7 cellular contexts compared by ENCODE assay signal in the genomic region with DNA sequence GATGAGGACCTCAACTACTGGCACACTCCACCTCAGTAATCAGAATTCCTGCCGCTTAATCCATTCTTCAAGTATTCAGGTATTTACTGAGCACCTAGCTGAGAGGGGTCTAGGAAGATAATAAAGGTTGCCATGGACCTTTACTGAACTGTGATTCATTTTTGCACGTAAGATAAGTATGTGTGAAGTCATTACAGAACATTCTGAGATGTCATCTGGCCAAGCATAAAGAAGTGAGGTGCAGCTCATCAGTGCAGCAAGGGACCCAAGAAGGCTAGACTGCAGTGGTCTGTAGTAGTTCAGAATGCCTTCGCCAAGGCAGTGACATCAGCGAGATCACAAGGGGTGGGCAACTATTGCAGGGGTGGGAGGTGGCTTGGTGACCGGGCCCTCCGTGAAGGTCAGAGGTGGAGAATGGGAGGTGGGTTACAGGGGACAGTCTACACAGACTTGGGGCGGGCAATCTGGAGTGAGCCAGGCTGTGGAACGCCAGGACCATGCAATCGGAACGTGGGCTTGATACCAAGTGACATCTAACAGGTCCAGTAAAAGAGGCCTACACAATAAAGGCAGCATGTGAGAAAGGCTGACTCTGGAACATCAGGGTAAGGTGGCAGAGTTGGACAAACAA.
DNase-seq lines count a peak whose midpoint lies in the region; ATAC-seq and TF ChIP-seq lines count a peak whose summit lies in the region.

No MANE protein-coding gene starts in this region.

- H3K4me1 ChIP-seq in left lung: peaks cover 27 to 85% of the 10 kb centered on the region in 2 donors
- H3K4me1 ChIP-seq in stomach smooth muscle (ENCODE audit: control insufficient read depth, insufficient read depth, low read length): peaks cover 43% of the 10 kb centered on the region

- peak overlapping the region; percentile 1 to 92 (median 90) for H3K4me3 Mint-ChIP-seq in IgD-negative memory B cell
- H3K4me3 Mint-ChIP-seq in activated T-helper 1 cell treated with anti-CD3 and anti-CD28 coated beads, Interleukin-12 subunit alpha, Interleukin-12 subunit beta, Interleukin-2, Interleukin-4 antibody, amounts not matched to agents 30 ng/mL and 10 ng/mL and 1 ng/mL, durations not matched to agents 14 hours and 24 hours and 36 hours: no peak overlapping the region

- H3K4me1 Mint-ChIP-seq in IgD-negative memory B cell: peaks cover 28 to 50% (median 41%) of the 10 kb centered on the region in 3 donors
- H3K4me1 Mint-ChIP-seq in activated T-helper 1 cell treated with anti-CD3 and anti-CD28 coated beads, Interleukin-12 subunit alpha, Interleukin-12 subunit beta, Interleukin-2, Interleukin-4 antibody, amounts not matched to agents 30 ng/mL and 10 ng/mL and 1 ng/mL, durations not matched to agents 14 hours and 24 hours and 36 hours (ENCODE audit: low read depth): peaks cover 58% of the 10 kb centered on the region

- TF ChIP-seq CTCF in left lung (IDR thresholded peaks at IDR 0.05): no peak

- intact Hi-C loops in activated T-helper 1 cell treated with anti-CD3 and anti-CD28 coated beads, Interleukin-12 subunit alpha, Interleukin-12 subunit beta, Interleukin-2, Interleukin-4 antibody, amounts not matched to agents 30 ng/mL and 10 ng/mL and 1 ng/mL, durations not matched to agents 14 hours and 24 hours and 36 hours (cut with micrococcal nuclease): loop anchor here (2.0 kb wide), 2 partner anchors 16 to 180 kb away; no protein-coding TSS in a partner anchor
- intact Hi-C loops in left lung (cut with DNase I) (no loop called here), left colon (cut with DNase I, micrococcal nuclease) (no loop called here)

- H3K27me3 Mint-ChIP-seq in IgD-negative memory B cell: no peaks in the 10 kb centered on the region
- no peaks in the 10 kb centered on the region for H3K27me3 Mint-ChIP-seq in activated T-helper 1 cell treated with anti-CD3 and anti-CD28 coated beads, Interleukin-12 subunit alpha, Interleukin-12 subunit beta, Interleukin-2, Interleukin-4 antibody, amounts not matched to agents 30 ng/mL and 10 ng/mL and 1 ng/mL, durations not matched to agents 14 hours and 24 hours and 36 hours (ENCODE audit: insufficient read depth)

- ATAC-seq in left lung (no peak), left colon (no peak)

- no peaks in the 10 kb centered on the region for H3K36me3 ChIP-seq in left lung
- H3K36me3 ChIP-seq in stomach smooth muscle (ENCODE audit: control insufficient read depth in 2 of 2, insufficient read depth in 2 of 2, low read length in 2 of 2): no peaks in the 10 kb centered on the region

- H3K4me3 ChIP-seq in left lung: no peak overlapping the region
- no peak overlapping the region for H3K4me3 ChIP-seq in stomach smooth muscle (ENCODE audit: low read length in 2 of 2)

- H3K27me3 ChIP-seq in left lung: no peaks in the 10 kb centered on the region
- no peaks in the 10 kb centered on the region for H3K27me3 ChIP-seq in stomach smooth muscle (ENCODE audit: control insufficient read depth in 1 of 2, insufficient read depth in 2 of 2, low read length in 2 of 2)

- H3K9ac ChIP-seq in stomach smooth muscle (ENCODE audit: low read length in 2 of 2): no peak overlapping the region

- H3K27ac ChIP-seq in left lung (peak overlapping the region; percentile 96 to 98), stomach smooth muscle (ENCODE audit: low read length) (peak overlapping the region; percentile 84)

- H3K9me3 ChIP-seq in left lung (no peaks in the 10 kb centered on the region), stomach smooth muscle (ENCODE audit: control insufficient read depth in 2 of 2, low read length in 2 of 2) (no peaks in the 10 kb centered on the region)

- H3K9me3 Mint-ChIP-seq in IgD-negative memory B cell: no peaks in the 10 kb centered on the region
- H3K9me3 Mint-ChIP-seq in activated T-helper 1 cell treated with anti-CD3 and anti-CD28 coated beads, Interleukin-12 subunit alpha, Interleukin-12 subunit beta, Interleukin-2, Interleukin-4 antibody, amounts not matched to agents 30 ng/mL and 10 ng/mL and 1 ng/mL, durations not matched to agents 14 hours and 24 hours and 36 hours: peaks cover 4% of the 10 kb centered on the region

- no peak for DNase-seq in activated T-helper 1 cell treated with anti-CD3 and anti-CD28 coated beads, Interleukin-12 subunit alpha, Interleukin-12 subunit beta, Interleukin-2, Interleukin-4 antibody, amounts not matched to agents 30 ng/mL and 10 ng/mL and 1 ng/mL, durations not matched to agents 14 hours and 24 hours and 36 hours (ENCODE audit: low spot score)
- DNase-seq in left lung (no peak), left colon (no peak), cerebellar nuclear complex (lab: John Stamatoyannopoulos, UW) (no peak), HK-2 (ENCODE audit: unreplicated experiment) (no peak)

- H3K36me3 Mint-ChIP-seq in IgD-negative memory B cell: no peaks in the 10 kb centered on the region
- peaks cover 15% of the 10 kb centered on the region for H3K36me3 Mint-ChIP-seq in activated T-helper 1 cell treated with anti-CD3 and anti-CD28 coated beads, Interleukin-12 subunit alpha, Interleukin-12 subunit beta, Interleukin-2, Interleukin-4 antibody, amounts not matched to agents 30 ng/mL and 10 ng/mL and 1 ng/mL, durations not matched to agents 14 hours and 24 hours and 36 hours (ENCODE audit: low read depth)

- peak overlapping the region; percentile 96 to 97 (median 96) for H3K27ac Mint-ChIP-seq in IgD-negative memory B cell
- H3K27ac Mint-ChIP-seq in activated T-helper 1 cell treated with anti-CD3 and anti-CD28 coated beads, Interleukin-12 subunit alpha, Interleukin-12 subunit beta, Interleukin-2, Interleukin-4 antibody, amounts not matched to agents 30 ng/mL and 10 ng/mL and 1 ng/mL, durations not matched to agents 14 hours and 24 hours and 36 hours: peak overlapping the region; percentile 56
